In genomic region chr17:34711646-34712045, GRCh38 we compare ENCODE assay signal across 16 cellular contexts.
"Had no signal": no experiment of that assay in that cellular context is flagged by ENCODE, and none has a peak within 500 bp of the region (broad histone marks: within the 10 kb centered on the region; RNA-seq: fewer than 3 reads in every experiment).

No MANE protein-coding gene starts in this region.

- H3K9me3 Mint-ChIP-seq: activated naive CD8-positive, alpha-beta T cell treated with anti-CD3 and anti-CD28 coated beads for 36 hours; activated T-helper 1 cell treated with anti-CD3 and anti-CD28 coated beads, Interleukin-12 subunit alpha, Interleukin-12 subunit beta, Interleukin-2, Interleukin-4 antibody, amounts not matched to agents 30 ng/mL and 10 ng/mL and 1 ng/mL, durations not matched to agents 14 hours and 24 hours and 36 hours; dendritic cell treated with granulocyte-macrophage colony-stimulating factor and Interleukin-4, amounts not matched to agents 40 ng/mL and 50 ng/mL, for 4 days; mesothelial cell of epicardium had no signal

- H3K27ac ChIP-seq: body of pancreas, gastrocnemius medialis, psoas muscle, suprapubic skin had no signal

- H3K4me1 Mint-ChIP-seq: activated naive CD8-positive, alpha-beta T cell treated with anti-CD3 and anti-CD28 coated beads for 36 hours; mesothelial cell of epicardium had no signal

- ATAC-seq: body of pancreas, gastrocnemius medialis, left colon, psoas muscle, sciatic nerve had no signal

- DNase-seq: activated CD4-positive, CD25-positive, alpha-beta regulatory T cell treated with anti-CD3 and anti-CD28 coated beads, Interleukin-2, amount 50 U/mL, for 72 hours; activated naive CD8-positive, alpha-beta T cell treated with anti-CD3 and anti-CD28 coated beads for 36 hours; amygdala; body of pancreas; gastrocnemius medialis; left colon; psoas muscle; T1000; trophoblast cell had no signal

- H3K4me3 ChIP-seq: body of pancreas, gastrocnemius medialis, lung, psoas muscle, suprapubic skin had no signal

- H3K4me3 Mint-ChIP-seq: activated naive CD8-positive, alpha-beta T cell treated with anti-CD3 and anti-CD28 coated beads for 36 hours; activated T-helper 1 cell treated with anti-CD3 and anti-CD28 coated beads, Interleukin-12 subunit alpha, Interleukin-12 subunit beta, Interleukin-2, Interleukin-4 antibody, amounts not matched to agents 30 ng/mL and 10 ng/mL and 1 ng/mL, durations not matched to agents 14 hours and 24 hours and 36 hours; dendritic cell treated with granulocyte-macrophage colony-stimulating factor and Interleukin-4, amounts not matched to agents 40 ng/mL and 50 ng/mL, for 4 days; mesothelial cell of epicardium; stimulated activated naive CD8-positive, alpha-beta T cell treated with anti-CD3 and anti-CD28 coated beads, Interleukin-15, Interleukin-2, amounts not matched to agents 100 ng/mL and 50 ng/mL, for 24 hours had no signal

- H3K36me3 Mint-ChIP-seq: activated naive CD8-positive, alpha-beta T cell treated with anti-CD3 and anti-CD28 coated beads for 36 hours; mesothelial cell of epicardium had no signal

- H3K27ac Mint-ChIP-seq: activated naive CD8-positive, alpha-beta T cell treated with anti-CD3 and anti-CD28 coated beads for 36 hours; activated T-helper 1 cell treated with anti-CD3 and anti-CD28 coated beads, Interleukin-12 subunit alpha, Interleukin-12 subunit beta, Interleukin-2, Interleukin-4 antibody, amounts not matched to agents 30 ng/mL and 10 ng/mL and 1 ng/mL, durations not matched to agents 14 hours and 24 hours and 36 hours; dendritic cell treated with granulocyte-macrophage colony-stimulating factor and Interleukin-4, amounts not matched to agents 40 ng/mL and 50 ng/mL, for 4 days; mesothelial cell of epicardium; stimulated activated naive CD8-positive, alpha-beta T cell treated with anti-CD3 and anti-CD28 coated beads, Interleukin-15, Interleukin-2, amounts not matched to agents 100 ng/mL and 50 ng/mL, for 24 hours had no signal

- H3K36me3 ChIP-seq: gastrocnemius medialis, suprapubic skin had no signal

- H3K27me3 ChIP-seq: body of pancreas, gastrocnemius medialis had no signal

- H3K4me1 ChIP-seq: body of pancreas, gastrocnemius medialis, psoas muscle, suprapubic skin had no signal

- H3K9me3 ChIP-seq: body of pancreas, gastrocnemius medialis, psoas muscle, suprapubic skin had no signal
